ENCODE assay signal across 21 cellular contexts in the genomic region with DNA sequence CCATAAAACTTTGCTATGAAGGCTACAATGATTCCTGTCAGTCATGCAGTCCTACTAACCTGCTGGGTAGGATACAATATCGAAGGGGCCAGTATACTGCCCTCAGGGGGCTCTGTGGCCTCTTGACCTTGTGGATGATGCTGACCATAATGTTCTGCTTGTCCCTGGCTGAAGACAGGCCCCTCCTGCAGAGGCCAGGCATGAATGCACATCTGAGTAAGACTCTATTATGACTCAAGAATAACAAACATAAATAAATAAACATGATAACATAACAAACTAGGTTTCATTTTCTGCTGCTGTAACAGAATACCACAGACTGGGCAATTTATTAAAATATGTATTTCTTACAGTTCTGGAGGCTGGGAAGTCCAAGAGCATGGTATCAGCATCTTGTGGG. TPM values are rescaled to one million over a fixed set of nuclear protein-coding genes. Genes with fewer than 3 reads are reported as not detected.
DNase-seq lines count a peak whose midpoint lies in the region; ATAC-seq and TF ChIP-seq lines count a peak whose summit lies in the region.
"Had no signal": no experiment of that assay in that cellular context is flagged by ENCODE, and none has a peak within 500 bp of the region (broad histone marks: within the 10 kb centered on the region; RNA-seq: fewer than 3 reads in every experiment).

No MANE protein-coding gene starts in this region.

- intact Hi-C loops in CD14-positive monocyte (cut with micrococcal nuclease), result no loop called here
- intact Hi-C loops in breast epithelium (cut with DNase I; ENCODE audit: low total_unique reads), result no loop called here

- H3K4me3 Mint-ChIP-seq in CD14-positive monocyte (no peak overlapping the region), endodermal cell (no peak overlapping the region)
- H3K4me3 Mint-ChIP-seq: CD4-positive, CD25-positive, alpha-beta regulatory T cell; HFFc6; IgD-negative memory B cell had no signal

- H3K9me3 ChIP-seq in MG63, result no peaks in the 10 kb centered on the region
- peaks cover 7% of the 10 kb centered on the region for H3K9me3 ChIP-seq in endodermal cell (ENCODE audit: control insufficient read depth, low read length)
- peaks cover 7 to 13% of the 10 kb centered on the region in 2 donors for H3K9me3 ChIP-seq in breast epithelium

- H3K4me1 Mint-ChIP-seq in CD14-positive monocyte (peaks cover 45% of the 10 kb centered on the region), endodermal cell (peaks cover 4% of the 10 kb centered on the region)

- TF ChIP-seq CTCF in CD14-positive monocyte (IDR thresholded peaks at IDR 0.05) (no peak), endodermal cell (conservative IDR thresholded peaks at IDR 0.05) (no peak), breast epithelium (IDR thresholded peaks at IDR 0.05) (no peak)

- H3K4me1 ChIP-seq in endodermal cell (ENCODE audit: control insufficient read depth, insufficient read depth, low read length) (no peaks in the 10 kb centered on the region), breast epithelium (peaks cover 0 to under 1% of the 10 kb centered on the region in 2 donors)

- peaks cover 0 to 2% (median 0%) of the 10 kb centered on the region in 3 donors for H3K27me3 Mint-ChIP-seq in CD14-positive monocyte (ENCODE audit: low read depth in 3 of 3)
- H3K27me3 Mint-ChIP-seq in endodermal cell (ENCODE audit: insufficient read depth), result no peaks in the 10 kb centered on the region

- peaks cover 3 to 4% of the 10 kb centered on the region in 2 donors for H3K36me3 Mint-ChIP-seq in CD14-positive monocyte
- H3K36me3 Mint-ChIP-seq in endodermal cell (ENCODE audit: low read depth), result no peaks in the 10 kb centered on the region
- H3K36me3 Mint-ChIP-seq: IgD-negative memory B cell had no signal

- DNase-seq in CD14-positive monocyte (ENCODE audit: low spot score), result no peak
- DNase-seq in MG63, result peak; percentile 10
- DNase-seq in endodermal cell, result no peak
- peak; percentile 15 for DNase-seq in renal cortical epithelial cell (ENCODE audit: low read depth)
- no peak for DNase-seq in NOMO-1 treated with dmso at 0.1 percent for 144 hours (lab: John Stamatoyannopoulos, UW; ENCODE audit: unreplicated experiment)
- DNase-seq in breast epithelium (ENCODE audit: low spot score in 2 of 2), result no peak
- DNase-seq: 8988T; AML-193; Calu3; CD4-positive, CD25-positive, alpha-beta regulatory T cell; DMS 273 treated with DMSO at 0.1 percent for 48 hours; DMS79 treated with DMSO at 0.1 percent for 48 hours; EL; GDM1; HCEC 1CT; HFFc6; KG1 had no signal

- no peak overlapping the region for H3K9ac ChIP-seq in endodermal cell (ENCODE audit: extremely low read depth, low read length, poor library complexity, severe bottlenecking)
- H3K9ac ChIP-seq: BLaER1 had no signal

- no peaks in the 10 kb centered on the region for H3K27me3 ChIP-seq in MG63
- no peaks in the 10 kb centered on the region for H3K27me3 ChIP-seq in endodermal cell (ENCODE audit: control insufficient read depth, insufficient read depth, low read length, poor library complexity, severe bottlenecking)
- no peaks in the 10 kb centered on the region for H3K27me3 ChIP-seq in breast epithelium
- H3K27me3 ChIP-seq: BLaER1 had no signal

- H3K27ac Mint-ChIP-seq in CD14-positive monocyte, result peak overlapping the region in 6 of 7 donors; percentile 63 to 92 (median 84)
- no peak overlapping the region for H3K27ac Mint-ChIP-seq in endodermal cell
- H3K27ac Mint-ChIP-seq: CD4-positive, CD25-positive, alpha-beta regulatory T cell; HFFc6 had no signal

- H3K9me3 Mint-ChIP-seq in CD14-positive monocyte (peaks cover 7 to 47% (median 44%) of the 10 kb centered on the region in 7 donors), endodermal cell (peaks cover 11% of the 10 kb centered on the region)

- TF ChIP-seq POLR2A in breast epithelium (IDR thresholded peaks at IDR 0.05), result no peak

- H3K27ac ChIP-seq in endodermal cell (ENCODE audit: low read depth, low read length), result peak overlapping the region; percentile 2
- no peak overlapping the region for H3K27ac ChIP-seq in breast epithelium
- H3K27ac ChIP-seq: BLaER1 had no signal

- no peak overlapping the region for H3K4me3 ChIP-seq in MG63
- no peak overlapping the region for H3K4me3 ChIP-seq in endodermal cell (ENCODE audit: low read length)
- no peak overlapping the region for H3K4me3 ChIP-seq in breast epithelium
- H3K4me3 ChIP-seq: BLaER1 had no signal

- 67 to 92% methylated on average over 1 of the region's 1 CpG for WGBS in endodermal cell (ENCODE audit: insufficient coverage in 1 of 2, insufficient read length in 1 of 2), 2 experiments

- H3K36me3 ChIP-seq in MG63, result no peaks in the 10 kb centered on the region
- H3K36me3 ChIP-seq in endodermal cell (ENCODE audit: control insufficient read depth, insufficient read depth, low read length), result no peaks in the 10 kb centered on the region
- no peaks in the 10 kb centered on the region for H3K36me3 ChIP-seq in breast epithelium
- H3K36me3 ChIP-seq: BLaER1 had no signal

- no peak for ATAC-seq in GM18907 (IDR thresholded peaks at IDR 0.05; ENCODE audit: unreplicated experiment)

RNA-seq across cellular contexts. Expression of a gene that starts 44.0 kb away (rescaled TPM):
- not detected for polyA plus RNA-seq in CD14-positive monocyte
- total RNA-seq in MG63 (2014; rRNA removed; shearing (Covaris generic); ENCODE audit: low replicate concordance), result 1.3 and 4.3 TPM in 2 replicates
- total RNA-seq in endodermal cell (100 to 1,000 TPM; 106 to 687 TPM), renal cortical epithelial cell (6.6 and 11.3 TPM in 2 replicates), breast epithelium (1 to 10 TPM in 1 of 3 donors, under 1 TPM in 2; 0.64 to 4.5 (median 0.98) TPM)
- polyA plus RNA-seq in endodermal cell (2013, experiment 1 of 2), result 139 TPM
- polyA plus RNA-seq in endodermal cell (2013, experiment 2 of 2), result 45.7 TPM
- total RNA-seq: CD4-positive, CD25-positive, alpha-beta regulatory T cell; H4 had no signal

RNA-seq across cellular contexts. Expression of a gene that starts 56.1 kb away (rescaled TPM):
- polyA plus RNA-seq in CD14-positive monocyte, result 1 to 10 TPM in 1 of 2 donors, under 1 TPM in 1; 0.75 to 1.1 TPM
- 17.3 and 25.0 TPM in 2 replicates for total RNA-seq in MG63 (2014; rRNA removed; shearing (Covaris generic); ENCODE audit: low replicate concordance)
- total RNA-seq in endodermal cell (10 to 100 TPM; 10.8 to 12.5 TPM), renal cortical epithelial cell (2.2 and 10.8 TPM in 2 replicates), breast epithelium (1 to 10 TPM; 2.3 to 8.5 (median 6.1) TPM)
- 10.0 TPM for polyA plus RNA-seq in endodermal cell (2013, experiment 1 of 2)
- 11.1 TPM for polyA plus RNA-seq in endodermal cell (2013, experiment 2 of 2)

RNA-seq across cellular contexts. Expression of a gene that starts 56.9 kb away (rescaled TPM):
- 1 to 10 TPM; 2.2 to 2.8 TPM for polyA plus RNA-seq in CD14-positive monocyte
- 9.6 and 21.7 TPM in 2 replicates for total RNA-seq in MG63 (2014; rRNA removed; shearing (Covaris generic); ENCODE audit: low replicate concordance)
- total RNA-seq in endodermal cell (10 to 100 TPM; 56.5 to 73.6 TPM), renal cortical epithelial cell (12.9 and 21.0 TPM in 2 replicates), breast epithelium (10 to 100 TPM; 10.9 to 17.1 (median 17.0) TPM)
- 31.6 TPM for polyA plus RNA-seq in endodermal cell (2013, experiment 1 of 2)
- polyA plus RNA-seq in endodermal cell (2013, experiment 2 of 2), result 31.4 TPM

RNA-seq across cellular contexts. Expression of a gene that starts 57.4 kb away (rescaled TPM):
- polyA plus RNA-seq in CD14-positive monocyte, result 1,000 to 10,000 TPM; 1,829 to 2,224 TPM
- total RNA-seq in MG63 (2014; rRNA removed; shearing (Covaris generic); ENCODE audit: low replicate concordance), result 252 and 364 TPM in 2 replicates
- total RNA-seq in endodermal cell, result 100 to 1,000 TPM; 248 to 442 TPM
- 108 TPM for polyA plus RNA-seq in endodermal cell (2013, experiment 1 of 2)
- polyA plus RNA-seq in endodermal cell (2013, experiment 2 of 2), result 92.0 TPM
- total RNA-seq in renal cortical epithelial cell, result 140 and 532 TPM in 2 replicates
- total RNA-seq in breast epithelium, result 100 to 1,000 TPM; 206 to 546 (median 359) TPM

Comparison
In these comparisons a context has a peak if more than half of its experiments do, and no peak if none do; other contexts are left out.
1. DNase-seq: peak in MG63 (single experiment) and renal cortical epithelial cell (single experiment); none in CD14-positive monocyte (single experiment), endodermal cell (single experiment), NOMO-1 treated with dmso at 0.1 percent for 144 hours (single experiment) and breast epithelium (0 of 2).